ENCODE assay signal across 17 cellular contexts in the genomic region with DNA sequence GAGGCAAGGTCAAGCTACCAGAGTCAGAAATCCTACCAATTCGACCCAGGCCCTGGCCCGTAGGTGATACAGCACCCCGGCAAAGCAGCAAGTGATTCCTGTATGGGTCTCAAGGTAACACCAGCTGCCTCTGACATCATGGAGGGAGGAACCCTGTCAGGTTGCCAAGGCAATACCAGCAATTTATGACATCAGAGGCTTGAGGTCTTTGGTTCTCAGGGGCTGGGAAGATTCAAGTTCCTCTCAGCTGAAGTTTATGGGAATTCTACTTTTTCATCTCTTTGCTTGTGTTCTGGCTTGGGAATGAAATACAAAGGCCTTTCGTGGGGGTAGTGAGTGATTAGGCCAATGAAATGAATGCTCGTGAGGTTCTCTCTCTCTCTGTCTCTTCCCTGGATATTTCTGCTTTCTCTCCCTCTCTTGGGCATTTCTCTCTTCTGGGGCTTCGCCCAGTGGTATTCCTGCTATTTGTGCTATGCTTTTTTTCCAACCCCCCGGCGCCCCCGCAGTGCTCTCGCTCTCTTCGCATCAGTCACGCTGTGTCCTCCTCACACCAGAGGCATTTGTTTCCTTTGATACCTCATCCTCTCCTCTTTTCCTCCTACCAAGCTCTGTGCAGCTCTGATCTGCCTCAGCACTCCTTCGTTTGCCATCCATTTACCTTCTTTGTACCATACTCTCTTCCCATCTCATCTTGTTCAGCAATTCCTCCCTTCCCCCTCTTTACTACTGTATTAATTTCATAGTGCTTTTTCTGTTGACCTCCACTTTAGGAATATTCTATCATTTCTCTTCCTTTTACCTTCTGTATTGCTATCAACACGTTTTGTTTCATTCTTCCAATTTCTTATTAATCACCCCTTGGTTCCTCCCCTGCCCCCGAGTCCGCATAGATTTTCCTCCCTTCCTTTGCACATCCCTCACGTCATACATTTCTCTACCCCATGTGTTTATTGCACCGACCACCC. TPM values are rescaled to one million over a fixed set of nuclear protein-coding genes. Genes with fewer than 3 reads are reported as not detected.
DNase-seq lines count a peak whose midpoint lies in the region; ATAC-seq and TF ChIP-seq lines count a peak whose summit lies in the region.
"Had no signal": no experiment of that assay in that cellular context is flagged by ENCODE, and none has a peak within 500 bp of the region (broad histone marks: within the 10 kb centered on the region; RNA-seq: fewer than 3 reads in every experiment).

No MANE protein-coding gene starts in this region.

- peak; percentile 49 for DNase-seq in AG04449 (ENCODE audit: low read depth, low spot score)
- peak; percentile 84 for DNase-seq in GM23338 (ENCODE audit: low spot score)
- peak; percentile 64 for DNase-seq in WTC11 (ENCODE audit: low spot score)
- peak; percentile 31 for DNase-seq in fibroblast of villous mesenchyme (ENCODE audit: low read depth)
- DNase-seq in ascending aorta (ENCODE audit: low spot score in 2 of 2), result no peak
- no peak for DNase-seq in cortex of kidney (lab: John Stamatoyannopoulos, UW)
- DNase-seq: activated CD8-positive, alpha-beta memory T cell treated with anti-CD3 and anti-CD28 coated beads, Interleukin-2, amount 50 U/mL, for 4 hours; DND-41; midbrain; NCI-H345; SIG-M5; stimulated activated CD4-positive, alpha-beta T cell treated with anti-CD3 and anti-CD28 coated beads, Interleukin-4, amount 100 ng/mL, for 1 hour; stimulated activated naive CD4-positive, alpha-beta T cell had no signal

- H3K4me1 ChIP-seq in GM23338 (ENCODE audit: insufficient read depth) (peaks cover 62% of the 10 kb centered on the region), ascending aorta (peaks cover 0 to 4% of the 10 kb centered on the region in 2 donors)

- intact Hi-C loops in ascending aorta (cut with DNase I), result no loop called here

- H3K9me3 ChIP-seq in ascending aorta, result no peaks in the 10 kb centered on the region

- no peaks in the 10 kb centered on the region for H4K20me1 ChIP-seq in GM23338 (replicated peaks; ENCODE audit: insufficient read depth)

- peaks cover 58% of the 10 kb centered on the region for H3K79me2 ChIP-seq in GM23338 (replicated peaks; ENCODE audit: insufficient read depth)

- H3F3A ChIP-seq in GM23338 (replicated peaks; ENCODE audit: low read depth), result 0 out of 2 replicates have a peak, but pooled peaks cover 10% of the 10 kb centered on the region

- H3K36me3 ChIP-seq in GM23338 (ENCODE audit: insufficient read depth) (no peaks in the 10 kb centered on the region), ascending aorta (no peaks in the 10 kb centered on the region)

- H2AFZ ChIP-seq in GM23338, result no peak overlapping the region

- no peak overlapping the region for H3K4me3 Mint-ChIP-seq in GM23338
- no peak overlapping the region for H3K4me3 Mint-ChIP-seq in WTC11

- H3K27me3 ChIP-seq in GM23338 (ENCODE audit: insufficient read depth), result no peaks in the 10 kb centered on the region
- H3K27me3 ChIP-seq in ascending aorta, result no peaks in the 10 kb centered on the region

- H3K36me3 Mint-ChIP-seq in GM23338 (ENCODE audit: low read depth) (peaks cover 19% of the 10 kb centered on the region), WTC11 (no peaks in the 10 kb centered on the region)

- H3K27me3 Mint-ChIP-seq in GM23338 (ENCODE audit: insufficient read depth, low read depth, poor library complexity) (peaks cover 7% of the 10 kb centered on the region), WTC11 (ENCODE audit: low read depth) (no peaks in the 10 kb centered on the region)

- ATAC-seq in GM23338 (peak; percentile 12), WTC11 (peak; percentile 2), GM19463 (IDR thresholded peaks at IDR 0.05; ENCODE audit: unreplicated experiment) (no peak), GM18868 (IDR thresholded peaks at IDR 0.05; ENCODE audit: unreplicated experiment) (no peak)
- ATAC-seq: HCT116 had no signal

- H3K4me1 Mint-ChIP-seq in GM23338 (peaks cover 5% of the 10 kb centered on the region), WTC11 (no peaks in the 10 kb centered on the region; the same call in 1 of the 2 replicates)

- H3K9me2 ChIP-seq in GM23338 (ENCODE audit: insufficient read depth), result no peaks in the 10 kb centered on the region

- POLR2A ChIA-PET in AG04449 (lab: Yijun Ruan, JAX), result no interaction called here
- POLR2A ChIA-PET in WTC11 (lab: Charles Lee), result interaction anchor here (0.6 to 7.8 kb wide), 9 partner anchors 8 to 303 kb away, joined by 3 to 100 read pairs (median 3); a partner anchor contains a TSS

- peak overlapping the region; percentile 90 for H3K27ac ChIP-seq in GM23338 (ENCODE audit: low read depth)
- H3K27ac ChIP-seq in ascending aorta, result no peak overlapping the region
- H3K27ac ChIP-seq: KMS-11 had no signal

- peak overlapping the region; percentile 100 for H3K4me2 ChIP-seq in GM23338
- H3K4me2 ChIP-seq: KMS-11 had no signal

- TF ChIP-seq CTCF in AG04449 (IDR thresholded peaks at IDR 0.05; ENCODE audit: insufficient read depth, low read length, missing control alignments) (no peak), GM23338 (conservative IDR thresholded peaks at IDR 0.05; ENCODE audit: low read depth in 2 of 2) (no peak), WTC11 (IDR thresholded peaks at IDR 0.05) (no peak), fibroblast of villous mesenchyme (IDR thresholded peaks at IDR 0.05; ENCODE audit: insufficient read depth, low read depth, low read length) (no peak), ascending aorta (IDR thresholded peaks at IDR 0.05) (no peak)

- H3K9me3 Mint-ChIP-seq in GM23338 (no peaks in the 10 kb centered on the region; the same call in 2 of the 3 replicates), WTC11 (no peaks in the 10 kb centered on the region)

- H3K27ac Mint-ChIP-seq in GM23338 (no peak overlapping the region), WTC11 (no peak overlapping the region)

- H3K4me3 ChIP-seq in AG04449 (ENCODE audit: low read depth, low read length), result no peak overlapping the region
- peak overlapping the region; percentile 100 for H3K4me3 ChIP-seq in GM23338
- H3K4me3 ChIP-seq in fibroblast of villous mesenchyme (ENCODE audit: low read depth, low read length), result no peak overlapping the region
- no peak overlapping the region for H3K4me3 ChIP-seq in ascending aorta

- CTCF ChIA-PET in AG04449 (lab: Yijun Ruan, JAX) (interaction anchor here (1.0 to 7.4 kb wide), 7 partner anchors 9 to 73 kb away, joined by 3 to 97 read pairs (median 4); no protein-coding TSS in a partner anchor), WTC11 (lab: Charles Lee) (interaction anchor here (0.9 to 3.9 kb wide), 8 partner anchors 11 to 70 kb away, joined by 4 to 30 read pairs (median 7); no protein-coding TSS in a partner anchor)

TF ChIP-seq in WTC11, 78 proteins besides CTCF, POLR2A, EP300 and RAD21 (continues in another document):
- TF ChIP-seq SMAD3 (CRISPR knock-in tag; IDR thresholded peaks at IDR 0.05; ENCODE audit: borderline replicate concordance), result no peak
- no peak for TF ChIP-seq KAT7 (CRISPR knock-in tag; IDR thresholded peaks at IDR 0.05; ENCODE audit: borderline replicate concordance)
- TF ChIP-seq ZNF232 (CRISPR knock-in tag; IDR thresholded peaks at IDR 0.05), result no peak
- TF ChIP-seq NR1H2 (CRISPR knock-in tag; IDR thresholded peaks at IDR 0.05), result no peak
- no peak for TF ChIP-seq GRHL2 (CRISPR knock-in tag; IDR thresholded peaks at IDR 0.05; ENCODE audit: insufficient replicate concordance, severe bottlenecking)
- 0 out of 2 replicates have a peak, but pooled peaks have one; percentile 32 for TF ChIP-seq TEAD1 (CRISPR knock-in tag; IDR thresholded peaks at IDR 0.05)
- peak; percentile 80; the same call in 1 of the 2 replicates for TF ChIP-seq ZBTB21 (CRISPR knock-in tag; IDR thresholded peaks at IDR 0.05; ENCODE audit: borderline replicate concordance)
- TF ChIP-seq, protein P1, sequence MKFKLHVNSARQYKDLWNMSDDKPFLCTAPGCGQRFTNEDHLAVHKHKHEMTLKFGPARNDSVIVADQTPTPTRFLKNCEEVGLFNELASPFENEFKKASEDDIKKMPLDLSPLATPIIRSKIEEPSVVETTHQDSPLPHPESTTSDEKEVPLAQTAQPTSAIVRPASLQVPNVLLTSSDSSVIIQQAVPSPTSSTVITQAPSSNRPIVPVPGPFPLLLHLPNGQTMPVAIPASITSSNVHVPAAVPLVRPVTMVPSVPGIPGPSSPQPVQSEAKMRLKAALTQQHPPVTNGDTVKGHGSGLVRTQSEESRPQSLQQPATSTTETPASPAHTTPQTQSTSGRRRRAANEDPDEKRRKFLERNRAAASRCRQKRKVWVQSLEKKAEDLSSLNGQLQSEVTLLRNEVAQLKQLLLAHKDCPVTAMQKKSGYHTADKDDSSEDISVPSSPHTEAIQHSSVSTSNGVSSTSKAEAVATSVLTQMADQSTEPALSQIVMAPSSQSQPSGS (CRISPR knock-in tag; IDR thresholded peaks at IDR 0.05; ENCODE audit: borderline replicate concordance, low read depth), result no peak
- no peak for TF ChIP-seq ATF1 (CRISPR knock-in tag; IDR thresholded peaks at IDR 0.05)

RNA-seq across cellular contexts. Expression of a gene that starts 2.9 kb away (rescaled TPM):
- total RNA-seq in GM23338 (2014; rRNA removed; shearing (Covaris generic)), result 9.9 and 11.6 TPM in 2 replicates
- polyA plus RNA-seq in GM23338 (2016; fragmentation: Nextera tagmentation; extraction: Ambion mirVana), result 18.5 and 22.4 TPM in 2 replicates
- total RNA-seq in WTC11 (2021) (16.4 to 26.2 TPM (median 25.7 TPM) in 3 replicates), fibroblast of villous mesenchyme (under 0.01 TPM in 2 replicates), ascending aorta (1.3 TPM)

RNA-seq across cellular contexts. Expression of a gene that starts 7.4 kb away (rescaled TPM):
- 15.0 and 21.3 TPM in 2 replicates for total RNA-seq in GM23338 (2014; rRNA removed; shearing (Covaris generic))
- 6.3 and 8.6 TPM in 2 replicates for polyA plus RNA-seq in GM23338 (2016; fragmentation: Nextera tagmentation; extraction: Ambion mirVana)
- 20.0 to 26.2 TPM (median 25.4 TPM) in 3 replicates for total RNA-seq in WTC11 (2021)
- 15.5 and 18.0 TPM in 2 replicates for total RNA-seq in fibroblast of villous mesenchyme
- total RNA-seq in ascending aorta, result 115 TPM

RNA-seq across cellular contexts. Expression of a gene that starts 19.0 kb away (rescaled TPM):
- total RNA-seq in GM23338 (2014; rRNA removed; shearing (Covaris generic)), result 63.5 and 70.8 TPM in 2 replicates
- polyA plus RNA-seq in GM23338 (2016; fragmentation: Nextera tagmentation; extraction: Ambion mirVana), result 53.7 and 55.3 TPM in 2 replicates
- total RNA-seq in WTC11 (2021) (108 to 122 TPM (median 115 TPM) in 3 replicates), fibroblast of villous mesenchyme (18.1 and 20.0 TPM in 2 replicates), ascending aorta (56.2 TPM)

RNA-seq across cellular contexts. Expression of a gene that starts 30.0 kb away (rescaled TPM):
- 28.5 and 29.9 TPM in 2 replicates for total RNA-seq in GM23338 (2014; rRNA removed; shearing (Covaris generic))
- polyA plus RNA-seq in GM23338 (2016; fragmentation: Nextera tagmentation; extraction: Ambion mirVana), result 11.0 and 11.9 TPM in 2 replicates
- total RNA-seq in WTC11 (2021), result 50.1 to 62.0 TPM (median 60.0 TPM) in 3 replicates
- not detected in 2 replicates for total RNA-seq in fibroblast of villous mesenchyme
- total RNA-seq in ascending aorta, result 4.7 TPM

Comparison
In these comparisons a context has a peak if more than half of its experiments do, and no peak if none do; other contexts are left out.
1. DNase-seq: peak in AG04449 (single experiment), GM23338 (single experiment), WTC11 (single experiment) and fibroblast of villous mesenchyme (single experiment); none in ascending aorta (0 of 2) and cortex of kidney (single experiment).
2. ATAC-seq: peak in GM23338 (single experiment) and WTC11 (single experiment); none in GM19463 (single experiment) and GM18868 (single experiment).